In the genomic region with DNA sequence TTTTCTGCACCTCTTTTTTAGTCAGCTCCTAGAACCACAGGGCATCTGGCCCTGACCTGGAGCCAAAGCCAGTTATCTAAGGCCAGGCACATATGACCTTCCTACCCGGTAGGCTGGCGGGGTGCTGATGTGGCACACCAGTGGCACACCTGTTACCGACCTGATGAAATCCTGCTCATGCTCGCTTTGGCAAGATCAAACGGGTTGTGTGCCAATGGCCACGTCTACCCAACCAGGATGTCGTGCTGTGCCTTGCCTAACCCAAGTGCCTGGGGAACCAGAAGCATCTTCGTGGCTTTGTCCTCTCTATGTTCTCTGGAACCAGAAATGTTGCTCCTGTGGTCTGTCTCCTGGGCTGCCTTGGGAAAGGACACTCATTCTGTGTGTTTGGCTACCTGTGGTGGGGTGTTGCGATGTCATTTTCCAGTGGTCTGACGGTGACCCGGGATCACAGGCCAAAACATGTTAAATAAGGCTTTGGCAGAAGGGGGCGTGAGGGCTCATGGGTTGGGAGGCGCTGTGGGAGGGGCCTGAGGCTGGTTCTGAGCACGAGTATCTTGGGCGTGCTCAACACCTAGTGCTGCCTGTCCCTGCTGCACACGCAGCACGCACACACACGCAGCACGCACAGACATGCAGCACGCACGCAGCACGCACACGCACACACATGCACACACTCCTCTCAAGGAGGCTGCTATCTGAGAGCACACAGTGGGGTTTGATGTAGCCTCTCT, we compare ENCODE assay signal across 11 cellular contexts. TPM values are rescaled to one million over a fixed set of nuclear protein-coding genes. Genes with fewer than 3 reads are reported as not detected.
A peak's percentile ranks its signal among the peaks of the same experiment; 100 is the strongest.
DNase-seq lines count a peak whose midpoint lies in the region; ATAC-seq and TF ChIP-seq lines count a peak whose summit lies in the region.
"Had no signal": no experiment of that assay in that cellular context is flagged by ENCODE, and none has a peak within 500 bp of the region (broad histone marks: within the 10 kb centered on the region; RNA-seq: fewer than 3 reads in every experiment).

No MANE protein-coding gene starts in this region.

- peaks cover 4% of the 10 kb centered on the region; the same call in 1 of the 2 replicates for H3K9me1 ChIP-seq in IMR-90 (ENCODE audit: insufficient read depth, low read length)

- no peak overlapping the region; the same call in 1 of the 2 replicates for H3K4ac ChIP-seq in IMR-90 (ENCODE audit: low read depth, low read length)

- H3K4me3 ChIP-seq in IMR-90 (ENCODE audit: insufficient read depth, low read depth, low read length) (no peak overlapping the region), epithelial cell of esophagus (ENCODE audit: low read length) (no peak overlapping the region), neural progenitor cell (no peak overlapping the region), foreskin fibroblast (ENCODE audit: low read depth in 1 of 2, low read length in 2 of 2) (no peak overlapping the region)

- TF ChIP-seq RAD21 in IMR-90 (IDR thresholded peaks at IDR 0.05; ENCODE audit: low read length), result no peak

- H2AFZ ChIP-seq in IMR-90 (replicated peaks; ENCODE audit: low read length, poor library complexity) (no peak overlapping the region), neural progenitor cell (replicated peaks) (no peak overlapping the region)

- H3K27ac ChIP-seq in IMR-90 (ENCODE audit: insufficient read depth, low read length) (no peak overlapping the region), neural progenitor cell (no peak overlapping the region)

- peaks cover 10% of the 10 kb centered on the region for H3F3A ChIP-seq in neural progenitor cell (ENCODE audit: low read depth)

- peaks cover 15% of the 10 kb centered on the region for H3K4me1 ChIP-seq in IMR-90 (ENCODE audit: control insufficient read depth, insufficient read depth, low read length)
- H3K4me1 ChIP-seq in neural progenitor cell, result no peaks in the 10 kb centered on the region

- no peak overlapping the region for H4K5ac ChIP-seq in IMR-90 (ENCODE audit: low read depth, low read length)

- H3K4me2 ChIP-seq in IMR-90 (ENCODE audit: low read depth, low read length), result no peak overlapping the region
- no peak overlapping the region for H3K4me2 ChIP-seq in neural progenitor cell

- peaks cover 12 to 47% of the 10 kb centered on the region in 2 experiments for H3K79me1 ChIP-seq in IMR-90 (ENCODE audit: low read depth in 1 of 2, low read length in 2 of 2)

- H2BK5ac ChIP-seq in IMR-90 (ENCODE audit: low read depth, low read length, poor library complexity, severe bottlenecking), result no peak overlapping the region

- H2AK5ac ChIP-seq in IMR-90 (ENCODE audit: low read depth, low read length), result no peak overlapping the region

- peak overlapping the region; percentile 52 for H2AK9ac ChIP-seq in IMR-90 (replicated peaks; ENCODE audit: low read depth, low read length, poor library complexity)

- no peak overlapping the region for H2BK20ac ChIP-seq in IMR-90 (ENCODE audit: low read depth, low read length)

- in situ Hi-C loops in IMR-90 (cut with MboI; ENCODE audit: low sequenced_read_pairs), result no loop called here
- in situ Hi-C loops in GM13976 (cut with MboI; ENCODE audit: low sequenced_read_pairs, unreplicated experiment), result no loop called here

- no peak overlapping the region for H4K8ac ChIP-seq in IMR-90 (ENCODE audit: low read depth in 2 of 2, low read length in 2 of 2)

- no peaks in the 10 kb centered on the region for H3K9me3 ChIP-seq in IMR-90 (ENCODE audit: control insufficient read depth, insufficient read depth, low read length)
- H3K9me3 ChIP-seq in neural progenitor cell (ENCODE audit: low read depth), result no peaks in the 10 kb centered on the region

- no peak for ATAC-seq in IMR-90 (ENCODE audit: low read depth)

- H3K36me3 ChIP-seq in IMR-90 (ENCODE audit: control insufficient read depth, insufficient read depth, low read length) (peaks cover 63% of the 10 kb centered on the region), neural progenitor cell (peaks cover 5% of the 10 kb centered on the region)

- H3K27me3 ChIP-seq in IMR-90 (ENCODE audit: control insufficient read depth, insufficient read depth, low read length), result no peaks in the 10 kb centered on the region
- no peaks in the 10 kb centered on the region for H3K27me3 ChIP-seq in neural progenitor cell

- DNase-seq in D341Med (ENCODE audit: low spot score) (peak; percentile 43), IMR-90 (no peak), epithelial cell of esophagus (ENCODE audit: low read depth) (peak; percentile 39), neural progenitor cell (ENCODE audit: low spot score) (peak; percentile 21), GM13976 (ENCODE audit: low spot score) (no peak), globus pallidus (ENCODE audit: low spot score) (no peak), foreskin fibroblast (no peak)
- no peak for DNase-seq in activated CD4-positive, alpha-beta memory T cell treated with anti-CD3 and anti-CD28 coated beads for 36 hours
- DNase-seq: NCI-H1092, NCI-H446, T-helper 9 cell had no signal

- H3K9me3 Mint-ChIP-seq in neural progenitor cell, result no peaks in the 10 kb centered on the region
- no peaks in the 10 kb centered on the region for H3K9me3 Mint-ChIP-seq in activated CD4-positive, alpha-beta memory T cell treated with anti-CD3 and anti-CD28 coated beads for 36 hours

- H3K27ac Mint-ChIP-seq in neural progenitor cell, result peak overlapping the region; percentile 69
- H3K27ac Mint-ChIP-seq in activated CD4-positive, alpha-beta memory T cell treated with anti-CD3 and anti-CD28 coated beads for 36 hours, result no peak overlapping the region

- H3K56ac ChIP-seq in IMR-90 (ENCODE audit: extremely low read depth, insufficient read depth, low read length), result no peak overlapping the region

- H3K23ac ChIP-seq in IMR-90 (ENCODE audit: low read depth, low read length), result no peak overlapping the region

- dilution Hi-C loops in IMR-90 (cut with HindIII; ENCODE audit: low sequenced_read_pairs, unreplicated experiment), result no loop called here

- no peak overlapping the region for H2BK120ac ChIP-seq in IMR-90 (ENCODE audit: low read depth, low read length)

- peaks cover 12% of the 10 kb centered on the region for H3K27me3 Mint-ChIP-seq in neural progenitor cell (ENCODE audit: insufficient read depth, low read depth)
- no peaks in the 10 kb centered on the region for H3K27me3 Mint-ChIP-seq in activated CD4-positive, alpha-beta memory T cell treated with anti-CD3 and anti-CD28 coated beads for 36 hours

- POLR2A ChIA-PET in IMR-90 (lab: Charles Lee; ENCODE audit: unreplicated experiment), result no interaction called here
- POLR2A ChIA-PET in activated CD4-positive, alpha-beta memory T cell treated with anti-CD3 and anti-CD28 coated beads for 36 hours (lab: Charles Lee), result no interaction called here

- 90% methylated on average over 9 of the region's 23 CpGs; no CpG with 5 or more reads in 1 of the 2 experiments for WGBS in IMR-90 (ENCODE audit: extremely low coverage in 2 of 2, insufficient read length in 1 of 2), 2 experiments

- peaks cover 6% of the 10 kb centered on the region for H3K4me1 Mint-ChIP-seq in neural progenitor cell
- peaks cover 2% of the 10 kb centered on the region for H3K4me1 Mint-ChIP-seq in activated CD4-positive, alpha-beta memory T cell treated with anti-CD3 and anti-CD28 coated beads for 36 hours (ENCODE audit: low read depth)

- no peak overlapping the region for H4K91ac ChIP-seq in IMR-90 (ENCODE audit: insufficient read depth, low read depth, low read length)

- H2BK15ac ChIP-seq in IMR-90 (ENCODE audit: low read depth, low read length), result no peak overlapping the region

- intact Hi-C loops in IMR-90 (cut with micrococcal nuclease), result no loop called here
- intact Hi-C loops in activated CD4-positive, alpha-beta memory T cell treated with anti-CD3 and anti-CD28 coated beads for 36 hours (cut with micrococcal nuclease), result no loop called here

- H3K9ac ChIP-seq in IMR-90 (ENCODE audit: low read depth, low read length) (no peak overlapping the region), neural progenitor cell (no peak overlapping the region)

- TF ChIP-seq POLR2A in IMR-90 (IDR thresholded peaks at IDR 0.05; ENCODE audit: low read depth, low read length), result no peak

- peaks cover 31% of the 10 kb centered on the region for H3K36me3 Mint-ChIP-seq in neural progenitor cell
- peaks cover 42% of the 10 kb centered on the region for H3K36me3 Mint-ChIP-seq in activated CD4-positive, alpha-beta memory T cell treated with anti-CD3 and anti-CD28 coated beads for 36 hours

- BruUV-seq in IMR-90 (replicated peaks; lab: Mats Ljungman, UMichigan), result no TSS peak

- H3K18ac ChIP-seq in IMR-90 (ENCODE audit: low read depth, low read length), result no peak overlapping the region

- H3K14ac ChIP-seq in IMR-90 (replicated peaks; ENCODE audit: low read depth, low read length), result no peak overlapping the region

- no peak for TF ChIP-seq CTCF in IMR-90 (conservative IDR thresholded peaks at IDR 0.05; ENCODE audit: low read depth, low read length)
- no peak for TF ChIP-seq CTCF in epithelial cell of esophagus (IDR thresholded peaks at IDR 0.05; ENCODE audit: insufficient read depth, low read depth, low read length, missing control alignments)
- TF ChIP-seq CTCF in neural progenitor cell (IDR thresholded peaks at IDR 0.05), result no peak
- no peak for TF ChIP-seq CTCF in GM13976 (IDR thresholded peaks at IDR 0.05; ENCODE audit: borderline replicate concordance, control extremely low read depth, extremely low read depth, insufficient read depth, missing control alignments)
- no peak for TF ChIP-seq CTCF in foreskin fibroblast (IDR thresholded peaks at IDR 0.05; ENCODE audit: low read depth, low read length)

- H4K20me1 ChIP-seq in IMR-90 (ENCODE audit: insufficient read depth, low read length) (peaks cover 31% of the 10 kb centered on the region), neural progenitor cell (ENCODE audit: low read depth) (peaks cover 34% of the 10 kb centered on the region)

- no peaks in the 10 kb centered on the region for H3K79me2 ChIP-seq in neural progenitor cell (ENCODE audit: low read depth)

- CTCF ChIA-PET in IMR-90 (lab: Yijun Ruan, JAX), result no interaction called here
- CTCF ChIA-PET in activated CD4-positive, alpha-beta memory T cell treated with anti-CD3 and anti-CD28 coated beads for 36 hours (lab: Charles Lee), result no interaction called here

- no peak overlapping the region for H3K4me3 Mint-ChIP-seq in neural progenitor cell
- H3K4me3 Mint-ChIP-seq in activated CD4-positive, alpha-beta memory T cell treated with anti-CD3 and anti-CD28 coated beads for 36 hours, result no peak overlapping the region

RNA-seq across cellular contexts. Expression of a gene that starts 27.9 kb away (rescaled TPM):
- total RNA-seq in IMR-90 (2012; rRNA removed) (18.8 and 33.1 TPM in 2 replicates), neural progenitor cell (ENCODE audit: low replicate concordance) (18.1 and 19.0 TPM in 2 replicates)
- 25.0 and 38.3 TPM in 2 replicates for polyA plus RNA-seq in IMR-90 (2012; rRNA removed)
- 9.1 and 12.6 TPM in 2 replicates for polyA plus RNA-seq in IMR-90 (2012; cell fraction: cytosol; rRNA removed)
- polyA plus RNA-seq in IMR-90 (2012; cell fraction: nucleus; rRNA removed; ENCODE audit: low replicate concordance), result 14.4 and 41.8 TPM in 2 replicates
- total RNA-seq in activated CD4-positive, alpha-beta memory T cell treated with anti-CD3 and anti-CD28 coated beads for 36 hours, result 10 to 100 TPM; 86.6 to 90.4 TPM

RNA-seq across cellular contexts. Expression of a gene that starts 28.4 kb away (rescaled TPM):
- 31.9 and 35.0 TPM in 2 replicates for total RNA-seq in IMR-90 (2012; rRNA removed)
- polyA plus RNA-seq in IMR-90 (2012; rRNA removed), result 15.9 and 18.8 TPM in 2 replicates
- 5.3 and 7.6 TPM in 2 replicates for polyA plus RNA-seq in IMR-90 (2012; cell fraction: cytosol; rRNA removed)
- polyA plus RNA-seq in IMR-90 (2012; cell fraction: nucleus; rRNA removed; ENCODE audit: low replicate concordance), result 1.7 and 11.2 TPM in 2 replicates
- total RNA-seq in neural progenitor cell (ENCODE audit: low replicate concordance), result 54.7 and 68.0 TPM in 2 replicates
- total RNA-seq in activated CD4-positive, alpha-beta memory T cell treated with anti-CD3 and anti-CD28 coated beads for 36 hours, result 10 to 100 TPM; 54.3 to 56.8 TPM

Comparison
In these comparisons a context has a peak if more than half of its experiments do, and no peak if none do; other contexts are left out.
1. DNase-seq: peak in D341Med (single experiment), epithelial cell of esophagus (single experiment) and neural progenitor cell (single experiment); none in IMR-90 (single experiment), GM13976 (single experiment), globus pallidus (single experiment), foreskin fibroblast (0 of 2) and activated CD4-positive, alpha-beta memory T cell treated with anti-CD3 and anti-CD28 coated beads for 36 hours (single experiment).